ENCODE assay signal across 19 cellular contexts in the genomic region with DNA sequence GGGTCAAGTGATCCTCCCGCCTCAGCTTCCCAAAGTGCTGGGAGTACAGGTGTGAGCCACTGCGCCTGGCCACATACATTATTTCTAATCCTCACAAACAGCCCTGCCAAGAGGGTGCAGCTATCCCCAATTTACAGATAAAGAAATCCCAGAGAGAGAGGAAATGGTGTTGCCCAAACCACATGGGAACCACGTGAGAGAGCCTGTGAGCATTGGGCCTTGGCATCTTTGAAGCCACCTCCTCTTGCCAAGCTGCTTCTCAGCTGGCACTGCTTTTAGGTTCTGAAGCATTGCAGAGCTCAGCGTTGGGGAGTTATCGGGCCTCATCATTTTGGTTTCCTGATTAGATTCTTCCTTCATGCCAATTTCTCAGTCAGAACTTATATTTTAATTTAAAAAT.
DNase-seq lines count a peak whose midpoint lies in the region; ATAC-seq, FAIRE-seq and TF ChIP-seq lines count a peak whose summit lies in the region.
"Had no signal": no experiment of that assay in that cellular context is flagged by ENCODE, and none has a peak within 500 bp of the region (broad histone marks: within the 10 kb centered on the region; RNA-seq: fewer than 3 reads in every experiment).

No MANE protein-coding gene starts in this region.

- H3K4me3 Mint-ChIP-seq in activated T-cell treated with anti-CD3 and anti-CD28 coated beads, Interleukin-2, amount 50 U/mL, for 24 hours = no peak overlapping the region
- H3K4me3 Mint-ChIP-seq in activated T-cell treated with anti-CD3 and anti-CD28 coated beads, Interleukin-2, amount 50 U/mL, for 4 hours = no peak overlapping the region
- no peak overlapping the region for H3K4me3 Mint-ChIP-seq in activated naive CD8-positive, alpha-beta T cell treated with anti-CD3 and anti-CD28 coated beads, Interleukin-2, amount 50 U/mL, for 24 hours
- no peak overlapping the region for H3K4me3 Mint-ChIP-seq in memory B cell
- H3K4me3 Mint-ChIP-seq in naive thymus-derived CD8-positive, alpha-beta T cell = no peak overlapping the region
- H3K4me3 Mint-ChIP-seq: CD4-positive, CD25-positive, alpha-beta regulatory T cell; GM23338 had no signal

- POLR2A ChIA-PET in naive thymus-derived CD8-positive, alpha-beta T cell (lab: Charles Lee) = no interaction called here

- H3K27me3 Mint-ChIP-seq in activated T-cell treated with anti-CD3 and anti-CD28 coated beads, Interleukin-2, amount 50 U/mL, for 24 hours = no peaks in the 10 kb centered on the region
- H3K27me3 Mint-ChIP-seq in activated T-cell treated with anti-CD3 and anti-CD28 coated beads, Interleukin-2, amount 50 U/mL, for 4 hours (ENCODE audit: low read depth) = no peaks in the 10 kb centered on the region
- no peaks in the 10 kb centered on the region for H3K27me3 Mint-ChIP-seq in activated naive CD8-positive, alpha-beta T cell treated with anti-CD3 and anti-CD28 coated beads, Interleukin-2, amount 50 U/mL, for 24 hours
- H3K27me3 Mint-ChIP-seq in memory B cell = no peaks in the 10 kb centered on the region
- H3K27me3 Mint-ChIP-seq in naive thymus-derived CD8-positive, alpha-beta T cell = no peaks in the 10 kb centered on the region
- H3K27me3 Mint-ChIP-seq: CD4-positive, CD25-positive, alpha-beta regulatory T cell had no signal

- H3K9ac ChIP-seq in kidney (ENCODE audit: low read length in 2 of 2) = no peak overlapping the region
- H3K9ac ChIP-seq: KMS-11 had no signal

- H3K4me3 ChIP-seq in kidney (ENCODE audit: low read length in 2 of 2) = no peak overlapping the region
- H3K4me3 ChIP-seq: GM23338, HAP-1, SJSA1 had no signal

- H3K27ac Mint-ChIP-seq in activated T-cell treated with anti-CD3 and anti-CD28 coated beads, Interleukin-2, amount 50 U/mL, for 24 hours = peak overlapping the region; percentile 48
- H3K27ac Mint-ChIP-seq in activated naive CD8-positive, alpha-beta T cell treated with anti-CD3 and anti-CD28 coated beads, Interleukin-2, amount 50 U/mL, for 24 hours = peak overlapping the region; percentile 5
- peak overlapping the region; percentile 78 for H3K27ac Mint-ChIP-seq in memory B cell
- H3K27ac Mint-ChIP-seq in naive thymus-derived CD8-positive, alpha-beta T cell = peak overlapping the region in 1 of 10 donors; percentile 18
- H3K27ac Mint-ChIP-seq: CD4-positive, CD25-positive, alpha-beta regulatory T cell; GM23338 had no signal

- intact Hi-C loops in kidney (cut with DNase I) = no loop called here

- ATAC-seq in activated T-cell treated with anti-CD3 and anti-CD28 coated beads, Interleukin-2, amount 50 U/mL, for 4 hours = no peak
- no peak for ATAC-seq in activated naive CD8-positive, alpha-beta T cell treated with anti-CD3 and anti-CD28 coated beads, Interleukin-2, amount 50 U/mL, for 24 hours
- ATAC-seq in memory B cell (ENCODE audit: low read depth) (peak; percentile 56), GM18502 (IDR thresholded peaks at IDR 0.05; ENCODE audit: poor library complexity, unreplicated experiment) (no peak), GM21381 (IDR thresholded peaks at IDR 0.05; ENCODE audit: unreplicated experiment) (no peak)
- ATAC-seq in naive thymus-derived CD8-positive, alpha-beta T cell = no peak
- ATAC-seq: GM23338, Right ventricle myocardium inferior had no signal

- peaks cover 5 to 24% of the 10 kb centered on the region in 2 donors for H3K36me3 ChIP-seq in kidney (ENCODE audit: control insufficient read depth in 1 of 2, insufficient read depth in 2 of 2, low read length in 2 of 2)
- H3K36me3 ChIP-seq: HAP-1 had no signal

- no peaks in the 10 kb centered on the region for H3K9me3 Mint-ChIP-seq in activated T-cell treated with anti-CD3 and anti-CD28 coated beads, Interleukin-2, amount 50 U/mL, for 24 hours
- no peaks in the 10 kb centered on the region for H3K9me3 Mint-ChIP-seq in activated T-cell treated with anti-CD3 and anti-CD28 coated beads, Interleukin-2, amount 50 U/mL, for 4 hours
- no peaks in the 10 kb centered on the region for H3K9me3 Mint-ChIP-seq in activated naive CD8-positive, alpha-beta T cell treated with anti-CD3 and anti-CD28 coated beads, Interleukin-2, amount 50 U/mL, for 24 hours
- no peaks in the 10 kb centered on the region for H3K9me3 Mint-ChIP-seq in memory B cell
- no peaks in the 10 kb centered on the region for H3K9me3 Mint-ChIP-seq in naive thymus-derived CD8-positive, alpha-beta T cell
- H3K9me3 Mint-ChIP-seq: CD4-positive, CD25-positive, alpha-beta regulatory T cell; GM23338 had no signal

- H3K27ac ChIP-seq in kidney (ENCODE audit: low read depth in 2 of 2, low read length in 2 of 2) = no peak overlapping the region
- H3K27ac ChIP-seq: KMS-11, SJSA1 had no signal

- DNase-seq in activated T-cell treated with anti-CD3 and anti-CD28 coated beads, Interleukin-2, amount 50 U/mL, for 24 hours = no peak
- no peak for DNase-seq in activated T-cell treated with anti-CD3 and anti-CD28 coated beads, Interleukin-2, amount 50 U/mL, for 4 hours
- DNase-seq in activated naive CD8-positive, alpha-beta T cell treated with anti-CD3 and anti-CD28 coated beads, Interleukin-2, amount 50 U/mL, for 24 hours = no peak
- DNase-seq in memory B cell (ENCODE audit: low spot score in 2 of 2) (no peak), kidney (no peak)
- no peak for DNase-seq in naive thymus-derived CD8-positive, alpha-beta T cell
- DNase-seq: CD4-positive, CD25-positive, alpha-beta regulatory T cell; DMS79; NCI-H1417; NCI-H1694 treated with DMSO at 0.1 percent for 48 hours; NCI-H526; OCI-M1 had no signal

- TF ChIP-seq CTCF in kidney (IDR thresholded peaks at IDR 0.05; ENCODE audit: borderline replicate concordance, extremely low read depth, insufficient read depth) = no peak

- H3K9me3 ChIP-seq in kidney (ENCODE audit: control insufficient read depth in 1 of 2, low read length in 2 of 2) = no peaks in the 10 kb centered on the region
- H3K9me3 ChIP-seq: HAP-1, SJSA1 had no signal

- peaks cover 94% of the 10 kb centered on the region for H3K36me3 Mint-ChIP-seq in activated T-cell treated with anti-CD3 and anti-CD28 coated beads, Interleukin-2, amount 50 U/mL, for 24 hours (ENCODE audit: low read depth)
- H3K36me3 Mint-ChIP-seq in activated T-cell treated with anti-CD3 and anti-CD28 coated beads, Interleukin-2, amount 50 U/mL, for 4 hours (ENCODE audit: insufficient read depth) = peaks cover 52% of the 10 kb centered on the region
- H3K36me3 Mint-ChIP-seq in activated naive CD8-positive, alpha-beta T cell treated with anti-CD3 and anti-CD28 coated beads, Interleukin-2, amount 50 U/mL, for 24 hours (ENCODE audit: low read depth) = peaks cover 38% of the 10 kb centered on the region
- H3K36me3 Mint-ChIP-seq in memory B cell = peaks cover 25% of the 10 kb centered on the region
- peaks cover 19 to 83% (median 47%) of the 10 kb centered on the region in 3 donors for H3K36me3 Mint-ChIP-seq in naive thymus-derived CD8-positive, alpha-beta T cell

- H3K4me1 ChIP-seq in kidney (ENCODE audit: control insufficient read depth in 1 of 2, insufficient read depth in 1 of 2, low read depth in 1 of 2, low read length in 2 of 2) = no peaks in the 10 kb centered on the region
- H3K4me1 ChIP-seq: HAP-1, SJSA1 had no signal

- peaks cover 3% of the 10 kb centered on the region for H3K4me1 Mint-ChIP-seq in activated T-cell treated with anti-CD3 and anti-CD28 coated beads, Interleukin-2, amount 50 U/mL, for 24 hours (ENCODE audit: low read depth)
- H3K4me1 Mint-ChIP-seq in activated T-cell treated with anti-CD3 and anti-CD28 coated beads, Interleukin-2, amount 50 U/mL, for 4 hours (ENCODE audit: low read depth) = peaks cover 2% of the 10 kb centered on the region
- peaks cover 10% of the 10 kb centered on the region for H3K4me1 Mint-ChIP-seq in activated naive CD8-positive, alpha-beta T cell treated with anti-CD3 and anti-CD28 coated beads, Interleukin-2, amount 50 U/mL, for 24 hours
- H3K4me1 Mint-ChIP-seq in memory B cell = peaks cover 24% of the 10 kb centered on the region
- peaks cover 0 to 22% (median 5%) of the 10 kb centered on the region in 4 donors for H3K4me1 Mint-ChIP-seq in naive thymus-derived CD8-positive, alpha-beta T cell

- FAIRE-seq in kidney (lab: Jason Lieb, UNC) = no peak
